ENCODE assay signal across 8 cellular contexts in the genomic region with DNA sequence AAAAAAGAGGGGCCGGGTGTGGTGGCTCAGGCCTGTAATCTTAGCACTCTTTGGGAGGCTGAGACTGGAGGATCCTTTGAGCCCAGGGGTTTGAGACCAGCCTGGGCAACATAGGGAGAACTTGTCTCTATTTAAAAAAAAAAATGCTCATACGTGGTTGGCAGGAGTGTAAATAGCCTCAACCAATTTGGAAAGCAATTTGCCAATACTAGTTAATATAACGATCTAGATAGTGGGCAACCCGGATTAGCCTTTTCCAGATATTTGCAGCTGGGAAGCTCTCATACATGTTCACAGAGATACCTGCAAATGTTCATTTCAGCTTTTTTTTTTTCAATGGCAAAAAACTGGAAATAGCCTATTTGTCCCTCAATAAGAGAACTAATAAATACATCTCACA.
"Had no signal": no experiment of that assay in that cellular context is flagged by ENCODE, and none has a peak within 500 bp of the region (broad histone marks: within the 10 kb centered on the region; RNA-seq: fewer than 3 reads in every experiment).

No MANE protein-coding gene starts in this region.

- H3K36me3 ChIP-seq: HAP-1 had no signal

- ATAC-seq: HCT116 had no signal

- H3K4me3 Mint-ChIP-seq: HFFc6, IgD-negative memory B cell had no signal

- DNase-seq: GM23248, GOT3, H7, HFFc6 had no signal

- H3K27me3 Mint-ChIP-seq: IgD-negative memory B cell had no signal

- H3K27ac ChIP-seq: GM23248 had no signal

- H3K9me3 Mint-ChIP-seq: HFFc6, IgD-negative memory B cell had no signal

- H3K4me1 ChIP-seq: HAP-1 had no signal

- H2AFZ ChIP-seq: GM23248 had no signal

- H3K4me3 ChIP-seq: GM23248, HAP-1 had no signal

- H3K9me3 ChIP-seq: HAP-1 had no signal

- FAIRE-seq: HTR-8/SVneo had no signal

- H3K27ac Mint-ChIP-seq: HFFc6 had no signal

- H3K9ac ChIP-seq: GM23248 had no signal
